In the genomic region with DNA sequence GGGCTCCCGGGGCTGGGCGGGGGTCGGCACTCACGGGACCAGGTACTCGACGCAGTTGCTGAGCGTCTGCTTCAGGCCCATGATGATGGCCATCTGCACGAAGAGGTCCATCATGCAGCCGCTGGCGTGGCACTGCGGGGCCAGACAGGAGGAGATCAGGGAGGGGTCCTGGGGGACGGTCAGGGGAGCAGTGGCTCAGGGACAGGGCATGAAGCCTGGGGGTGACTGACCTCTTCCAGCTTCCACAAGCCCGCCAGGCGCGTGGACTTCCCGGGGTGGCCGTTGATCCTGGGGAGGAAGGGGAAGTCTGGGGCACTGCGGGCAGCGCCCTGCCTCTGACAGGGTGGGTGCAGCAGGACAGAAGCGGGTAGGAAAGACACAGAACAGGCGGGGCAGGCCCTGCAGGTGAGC, we compare ENCODE assay signal across 27 cellular contexts. TPM values are rescaled to one million over a fixed set of nuclear protein-coding genes. Genes with fewer than 3 reads are reported as not detected.
A peak's percentile ranks its signal among the peaks of the same experiment; 100 is the strongest.
DNase-seq lines count a peak whose midpoint lies in the region; ATAC-seq and TF ChIP-seq lines count a peak whose summit lies in the region.
"Had no signal": no experiment of that assay in that cellular context is flagged by ENCODE, and none has a peak within 500 bp of the region (broad histone marks: within the 10 kb centered on the region; RNA-seq: fewer than 3 reads in every experiment).

No MANE protein-coding gene starts in this region.

- peaks cover 11% of the 10 kb centered on the region for H3K36me3 Mint-ChIP-seq in activated CD8-positive, alpha-beta memory T cell treated with anti-CD3 and anti-CD28 coated beads, Interleukin-2, amount 10 ng/mL, durations not matched to agents 7 days and 5 days
- H3K36me3 Mint-ChIP-seq: CD14-positive monocyte had no signal

- H3K4me1 Mint-ChIP-seq in activated CD8-positive, alpha-beta memory T cell treated with anti-CD3 and anti-CD28 coated beads, Interleukin-2, amount 10 ng/mL, durations not matched to agents 7 days and 5 days: peaks cover 3% of the 10 kb centered on the region

- H3K4me1 ChIP-seq in gastrocnemius medialis: no peaks in the 10 kb centered on the region
- H3K4me1 ChIP-seq: BE2C had no signal

- in situ Hi-C loops in gastrocnemius medialis (cut with MboI; ENCODE audit: low sequenced_read_pairs in 4 of 4): no loop called here

- no peak for TF ChIP-seq CTCF in gastrocnemius medialis (IDR thresholded peaks at IDR 0.05 in 4 of 5, conservative IDR thresholded peaks at IDR 0.05 in 1 of 5)

- H3K27ac Mint-ChIP-seq in activated CD8-positive, alpha-beta memory T cell treated with anti-CD3 and anti-CD28 coated beads, Interleukin-2, amount 10 ng/mL, durations not matched to agents 7 days and 5 days: no peak overlapping the region
- H3K27ac Mint-ChIP-seq: CD14-positive monocyte had no signal

- H3K9me3 Mint-ChIP-seq in activated CD8-positive, alpha-beta memory T cell treated with anti-CD3 and anti-CD28 coated beads, Interleukin-2, amount 10 ng/mL, durations not matched to agents 7 days and 5 days (ENCODE audit: low read depth): no peaks in the 10 kb centered on the region
- H3K9me3 Mint-ChIP-seq: CD8-positive, alpha-beta memory T cell had no signal

- no peak for TF ChIP-seq POLR2A in gastrocnemius medialis (IDR thresholded peaks at IDR 0.05)

- no peaks in the 10 kb centered on the region for H3K9me3 ChIP-seq in gastrocnemius medialis
- H3K9me3 ChIP-seq: BE2C had no signal

- H3K4me3 Mint-ChIP-seq in activated CD8-positive, alpha-beta memory T cell treated with anti-CD3 and anti-CD28 coated beads, Interleukin-2, amount 10 ng/mL, durations not matched to agents 7 days and 5 days: no peak overlapping the region
- H3K4me3 Mint-ChIP-seq: CD14-positive monocyte had no signal

- ATAC-seq in activated CD8-positive, alpha-beta memory T cell treated with anti-CD3 and anti-CD28 coated beads, Interleukin-2, amount 10 ng/mL, durations not matched to agents 7 days and 5 days: no peak
- ATAC-seq in left cardiac atrium (no peak), Right ventricle myocardium superior (ENCODE audit: poor library complexity) (no peak), left ventricle myocardium superior (no peak), gastrocnemius medialis (no peak)
- ATAC-seq: HCT116, Panc1 had no signal

- no peak overlapping the region for H3K27ac ChIP-seq in gastrocnemius medialis
- H3K27ac ChIP-seq: RWPE1 had no signal

- no peak overlapping the region for H3K4me3 ChIP-seq in gastrocnemius medialis

- no peaks in the 10 kb centered on the region for H3K27me3 Mint-ChIP-seq in activated CD8-positive, alpha-beta memory T cell treated with anti-CD3 and anti-CD28 coated beads, Interleukin-2, amount 10 ng/mL, durations not matched to agents 7 days and 5 days
- H3K27me3 Mint-ChIP-seq: CD8-positive, alpha-beta memory T cell had no signal

- intact Hi-C loops in left cardiac atrium (cut with DNase I): no loop called here
- intact Hi-C loops in Right ventricle myocardium superior (cut with DNase I): no loop called here
- intact Hi-C loops in left ventricle myocardium superior (cut with micrococcal nuclease): no loop called here
- intact Hi-C loops in gastrocnemius medialis (cut with DNase I; ENCODE audit: low total_unique reads): no loop called here

- peak; percentile 48 for DNase-seq in activated CD8-positive, alpha-beta memory T cell treated with anti-CD3 and anti-CD28 coated beads, Interleukin-2, amount 50 U/mL, for 48 hours
- no peak for DNase-seq in activated CD8-positive, alpha-beta memory T cell treated with anti-CD3 and anti-CD28 coated beads, Interleukin-2, amount 10 ng/mL, durations not matched to agents 7 days and 5 days
- DNase-seq in left cardiac atrium (peak; percentile 17), Right ventricle myocardium superior (no peak), left ventricle myocardium superior (peak; percentile 23), retina (peak; percentile 0), gastrocnemius medialis (no peak), COLO668 (lab: John Stamatoyannopoulos, UW; ENCODE audit: unreplicated experiment) (no peak)
- DNase-seq: 8988T, ACHN, Calu3, DMS79 treated with DMSO at 0.1 percent for 48 hours, GF-D8, NCI-H1092, NCI-H1417 treated with DMSO at 0.1 percent for 48 hours, NCI-H1694 treated with DMSO at 0.1 percent for 48 hours, NCI-H2081, NCI-H2227 treated with DMSO at 0.1 percent for 48 hours, NCI-H69 had no signal

- peaks cover 45 to 60% (median 57%) of the 10 kb centered on the region in 3 donors for H3K27me3 ChIP-seq in gastrocnemius medialis

- H3K36me3 ChIP-seq in gastrocnemius medialis: no peaks in the 10 kb centered on the region
- H3K36me3 ChIP-seq: BE2C had no signal

- CTCF ChIA-PET in activated CD8-positive, alpha-beta memory T cell treated with anti-CD3 and anti-CD28 coated beads, Interleukin-2, amount 10 ng/mL, durations not matched to agents 7 days and 5 days (lab: Charles Lee): no interaction called here

RNA-seq across cellular contexts. Expression of a gene that starts 6.1 kb away (rescaled TPM):
- 100 to 1,000 TPM in 1 of 2 experiments, 10 to 100 TPM in 1; 96.2 to 198 TPM for total RNA-seq in activated CD8-positive, alpha-beta memory T cell treated with anti-CD3 and anti-CD28 coated beads, Interleukin-2, amount 10 ng/mL, durations not matched to agents 7 days and 5 days
- 10 to 100 TPM; 35.4 to 36.7 TPM for total RNA-seq in left cardiac atrium
- 38.6 TPM for total RNA-seq in Right ventricle myocardium superior
- total RNA-seq in left ventricle myocardium superior: 47.5 TPM
- 10 to 100 TPM in 3 of 4 donors, 1 to 10 TPM in 1; 4.2 to 21.6 (median 11.9) TPM for total RNA-seq in gastrocnemius medialis

RNA-seq across cellular contexts. Expression of a gene that starts 20.9 kb away (rescaled TPM):
- total RNA-seq in activated CD8-positive, alpha-beta memory T cell treated with anti-CD3 and anti-CD28 coated beads, Interleukin-2, amount 10 ng/mL, durations not matched to agents 7 days and 5 days: 10 to 100 TPM; 33.0 to 79.4 TPM
- total RNA-seq in left cardiac atrium: 1 to 10 TPM in 1 of 2 donors, under 1 TPM in 1; 0.55 to 1.6 TPM
- 0.08 TPM for total RNA-seq in Right ventricle myocardium superior
- 1.3 TPM for total RNA-seq in left ventricle myocardium superior
- total RNA-seq in gastrocnemius medialis: under 1 TPM in 2 of 4 donors, not detected in 2; 0.23 to 0.41 TPM
- total RNA-seq: H4 had no signal

RNA-seq across cellular contexts. Expression of a gene that starts 26.9 kb away (rescaled TPM):
- under 1 TPM; 0.09 to 0.18 TPM for total RNA-seq in activated CD8-positive, alpha-beta memory T cell treated with anti-CD3 and anti-CD28 coated beads, Interleukin-2, amount 10 ng/mL, durations not matched to agents 7 days and 5 days
- total RNA-seq in left cardiac atrium (under 1 TPM; 0.52 to 0.68 TPM), Right ventricle myocardium superior (0.86 TPM), left ventricle myocardium superior (0.84 TPM), gastrocnemius medialis (1 to 10 TPM in 1 of 4 donors, under 1 TPM in 1, not detected in 2; 0.55 to 1.3 TPM)
- total RNA-seq: CD8-positive, alpha-beta memory T cell; OCI-LY7 had no signal

RNA-seq across cellular contexts. Expression of a gene that starts 29.2 kb away (rescaled TPM):
- total RNA-seq in activated CD8-positive, alpha-beta memory T cell treated with anti-CD3 and anti-CD28 coated beads, Interleukin-2, amount 10 ng/mL, durations not matched to agents 7 days and 5 days: 10 to 100 TPM; 26.6 to 31.2 TPM
- total RNA-seq in left cardiac atrium: 10 to 100 TPM; 21.5 to 26.5 TPM
- 25.5 TPM for total RNA-seq in Right ventricle myocardium superior
- total RNA-seq in left ventricle myocardium superior: 31.8 TPM
- 10 to 100 TPM; 21.7 to 31.5 (median 23.7) TPM for total RNA-seq in gastrocnemius medialis

RNA-seq across cellular contexts. Expression of a gene that starts 51.6 kb away (rescaled TPM):
- under 1 TPM in 1 of 2 experiments, not detected in 1; 0.32 TPM for total RNA-seq in activated CD8-positive, alpha-beta memory T cell treated with anti-CD3 and anti-CD28 coated beads, Interleukin-2, amount 10 ng/mL, durations not matched to agents 7 days and 5 days
- total RNA-seq in left cardiac atrium: 1 to 10 TPM; 2.1 to 2.4 TPM
- 0.94 TPM for total RNA-seq in Right ventricle myocardium superior
- 0.50 TPM for total RNA-seq in left ventricle myocardium superior
- total RNA-seq in gastrocnemius medialis: not detected
- total RNA-seq: OCI-LY7 had no signal

Comparison
In these comparisons a context has a peak if more than half of its experiments do, and no peak if none do; other contexts are left out.
1. DNase-seq: peak in activated CD8-positive, alpha-beta memory T cell treated with anti-CD3 and anti-CD28 coated beads, Interleukin-2, amount 50 U/mL, for 48 hours (single experiment), left cardiac atrium (single experiment), left ventricle myocardium superior (single experiment) and retina (single experiment); none in activated CD8-positive, alpha-beta memory T cell treated with anti-CD3 and anti-CD28 coated beads, Interleukin-2, amount 10 ng/mL, durations not matched to agents 7 days and 5 days (single experiment), Right ventricle myocardium superior (single experiment), gastrocnemius medialis (0 of 2) and COLO668 (single experiment).
2. RNA of a gene that starts 20.9 kb away (total RNA-seq): 33.0 to 79.4 TPM in activated CD8-positive, alpha-beta memory T cell treated with anti-CD3 and anti-CD28 coated beads, Interleukin-2, amount 10 ng/mL, durations not matched to agents 7 days and 5 days; 0.55 to 1.6 TPM in left cardiac atrium, 1.3 TPM in left ventricle myocardium superior (single experiment), 0.23 to 0.41 TPM in gastrocnemius medialis and 0.08 TPM in Right ventricle myocardium superior (single experiment); every median in the first group is over 10 times any median in the second.